In genomic region chr16:69762843-69763556, GRCh38 we compare ENCODE assay signal across 8 cellular contexts. TPM values are rescaled to one million over a fixed set of nuclear protein-coding genes. Genes with fewer than 3 reads are reported as not detected.
DNase-seq lines count a peak whose midpoint lies in the region; ATAC-seq and TF ChIP-seq lines count a peak whose summit lies in the region.

No MANE protein-coding gene starts in this region.

- peaks cover 12 to 14% of the 10 kb centered on the region in 2 donors for H3K36me3 Mint-ChIP-seq in CD14-positive monocyte

- H3K4me1 Mint-ChIP-seq in CD14-positive monocyte, result peaks cover 27% of the 10 kb centered on the region

- H4K20me1 ChIP-seq in GM23248 (ENCODE audit: insufficient read depth), result no peaks in the 10 kb centered on the region

- H3K27ac ChIP-seq in GM23248 (peak overlapping the region; percentile 89), lung (ENCODE audit: low read depth in 1 of 2, low read length in 1 of 2) (peak overlapping the region; percentile 95 to 97), upper lobe of left lung (peak overlapping the region; percentile 94 to 95 (median 94))

- H3K4me3 Mint-ChIP-seq in CD14-positive monocyte, result peak overlapping the region; percentile 94 to 98

- peaks cover 11% of the 10 kb centered on the region for H3F3A ChIP-seq in GM23248 (ENCODE audit: insufficient read depth)

- H3K9me2 ChIP-seq in GM23248 (ENCODE audit: insufficient read depth), result no peaks in the 10 kb centered on the region

- WGBS in GM23248 (ENCODE audit: low coverage in 1 of 2, low lambda C conversion rate in 2 of 2, missing lambda C conversion rate in 2 of 2), 2 experiments, result 3 to 5% methylated on average over 13 of the region's 13 CpGs
- 1% methylated on average over 13 of the region's 13 CpGs for WGBS in lung, 2 donors
- WGBS in upper lobe of left lung, 2 donors, result 1 to 3% methylated on average over 13 of the region's 13 CpGs

- H3K27me3 Mint-ChIP-seq in CD14-positive monocyte (ENCODE audit: low read depth in 3 of 3), result peaks cover 1 to 5% (median 3%) of the 10 kb centered on the region in 3 donors

- H3K9me3 ChIP-seq in GM23248 (ENCODE audit: low read depth) (no peaks in the 10 kb centered on the region), lung (ENCODE audit: control insufficient read depth in 2 of 2, insufficient read depth in 1 of 2, low read length in 1 of 2) (no peaks in the 10 kb centered on the region), upper lobe of left lung (no peaks in the 10 kb centered on the region)

- TF ChIP-seq CTCF in CD14-positive monocyte (IDR thresholded peaks at IDR 0.05) (no peak), lung (IDR thresholded peaks at IDR 0.05; ENCODE audit: control extremely low read depth, extremely low read depth) (no peak), upper lobe of left lung (IDR thresholded peaks at IDR 0.05) (no peak)

- TF ChIP-seq POLR2A in upper lobe of left lung (IDR thresholded peaks at IDR 0.05), result peak in 1 of 4 donors; percentile 5

- ATAC-seq in lung (ENCODE audit: insufficient read depth, low FRiP score) (peak; percentile 38), upper lobe of left lung (ENCODE audit: low FRiP score in 2 of 2) (peak; percentile 65 to 67)

- no peaks in the 10 kb centered on the region for H3K27me3 ChIP-seq in GM23248 (replicated peaks; ENCODE audit: insufficient read depth)
- H3K27me3 ChIP-seq in lung (ENCODE audit: control insufficient read depth, insufficient read depth), result no peaks in the 10 kb centered on the region
- H3K27me3 ChIP-seq in upper lobe of left lung, result no peaks in the 10 kb centered on the region

- H3K4me1 ChIP-seq in GM23248 (ENCODE audit: insufficient read depth) (peaks cover 6% of the 10 kb centered on the region), lung (ENCODE audit: control insufficient read depth in 2 of 2, insufficient read depth in 2 of 2, low read length in 2 of 2) (peaks cover 0 to 3% of the 10 kb centered on the region in 2 donors), upper lobe of left lung (peaks cover 0 to 30% (median 23%) of the 10 kb centered on the region in 4 donors)

- H3K4me2 ChIP-seq in GM23248 (ENCODE audit: unreplicated experiment), result peak overlapping the region; percentile 97

- DNase-seq in CD14-positive monocyte (ENCODE audit: low spot score), result no peak
- DNase-seq in GM23248, result peak; percentile 77
- DNase-seq in OCI-M1 (lab: John Stamatoyannopoulos, UW), result peak; percentile 66
- peak; percentile 27 for DNase-seq in dedifferentiated amniotic fluid mesenchymal stem cell (ENCODE audit: extremely low spot score)
- DNase-seq in lung (ENCODE audit: low spot score), result no peak
- DNase-seq in upper lobe of left lung, result peak in 1 of 2 donors; percentile 31
- no peak for DNase-seq in iPS-NIHi7 (ENCODE audit: extremely low spot score)
- DNase-seq in NCI-H526 treated with DMSO at 0.1 percent for 48 hours (lab: John Stamatoyannopoulos, UW), result no peak

- in situ Hi-C loops in GM23248 (cut with MboI), result no loop called here

- peak overlapping the region; percentile 96 for H3K9ac ChIP-seq in GM23248

- H3K4me3 ChIP-seq in GM23248 (peak overlapping the region; percentile 100), lung (peak overlapping the region; percentile 87), upper lobe of left lung (peak overlapping the region; percentile 91 to 97 (median 95))

- TF ChIP-seq EP300 in upper lobe of left lung (IDR thresholded peaks at IDR 0.05), result no peak

- peaks cover 61% of the 10 kb centered on the region for H3K79me2 ChIP-seq in GM23248 (ENCODE audit: insufficient read depth)

- peak overlapping the region; percentile 89 to 97 (median 94) for H3K27ac Mint-ChIP-seq in CD14-positive monocyte

- peak overlapping the region; percentile 97 for H2AFZ ChIP-seq in GM23248

- H3K9me3 Mint-ChIP-seq in CD14-positive monocyte, result no peaks in the 10 kb centered on the region

- H3K36me3 ChIP-seq in GM23248 (ENCODE audit: low read depth) (no peaks in the 10 kb centered on the region), lung (ENCODE audit: control insufficient read depth in 2 of 2, insufficient read depth in 2 of 2, low read length in 2 of 2) (peaks cover 0 to 3% of the 10 kb centered on the region in 2 donors), upper lobe of left lung (peaks cover 0 to 2% (median 0%) of the 10 kb centered on the region in 4 donors)

- intact Hi-C loops in CD14-positive monocyte (cut with micrococcal nuclease), result no loop called here

RNA-seq across cellular contexts. Expression of gene WWP2, which starts 0.9 kb away (rescaled TPM):
- polyA plus RNA-seq in CD14-positive monocyte (10 to 100 TPM; 29.6 to 46.0 TPM), GM23248 (2016; fragmentation: Nextera tagmentation; extraction: Ambion mirVana) (18.4 and 18.5 TPM in 2 replicates), lung (10 to 100 TPM; 26.1 to 36.9 TPM)
- 15.8 and 19.0 TPM in 2 replicates for total RNA-seq in GM23248 (2014; rRNA removed; shearing (Covaris generic))
- total RNA-seq in lung (10 to 100 TPM; 49.8 to 86.6 TPM), upper lobe of left lung (100 to 1,000 TPM in 2 of 6 donors, 10 to 100 TPM in 4; 59.5 to 125 (median 82.3) TPM)

RNA-seq across cellular contexts. Expression of gene NOB1, which starts 8.3 kb away (rescaled TPM):
- polyA plus RNA-seq in CD14-positive monocyte (10 to 100 TPM; 15.7 to 18.0 TPM), GM23248 (2016; fragmentation: Nextera tagmentation; extraction: Ambion mirVana) (44.5 and 46.2 TPM in 2 replicates), lung (10 to 100 TPM; 24.5 to 40.9 TPM)
- 20.4 and 24.8 TPM in 2 replicates for total RNA-seq in GM23248 (2014; rRNA removed; shearing (Covaris generic))
- total RNA-seq in lung (10 to 100 TPM; 23.0 to 43.1 TPM), upper lobe of left lung (10 to 100 TPM; 24.1 to 38.2 (median 34.3) TPM)

RNA-seq across cellular contexts. Expression of gene NQO1, which starts 36.6 kb away (rescaled TPM):
- polyA plus RNA-seq in CD14-positive monocyte, result 1 to 10 TPM; 3.0 to 3.9 TPM
- total RNA-seq in GM23248 (2014; rRNA removed; shearing (Covaris generic)), result 332 and 431 TPM in 2 replicates
- 501 and 507 TPM in 2 replicates for polyA plus RNA-seq in GM23248 (2016; fragmentation: Nextera tagmentation; extraction: Ambion mirVana)
- total RNA-seq in lung, result 10 to 100 TPM; 15.2 to 45.8 TPM
- polyA plus RNA-seq in lung, result 100 to 1,000 TPM in 1 of 2 donors, 10 to 100 TPM in 1; 44.0 to 109 TPM
- total RNA-seq in upper lobe of left lung, result 10 to 100 TPM; 13.6 to 73.0 (median 48.6) TPM

Comparison
In these comparisons a context has a peak if more than half of its experiments do, and no peak if none do; other contexts are left out.
1. DNase-seq: peak in GM23248 (single experiment), OCI-M1 (single experiment) and dedifferentiated amniotic fluid mesenchymal stem cell (single experiment); none in CD14-positive monocyte (single experiment), lung (single experiment), iPS-NIHi7 (single experiment) and NCI-H526 treated with DMSO at 0.1 percent for 48 hours (single experiment).
2. Peak in every context shown above with its lines, with median percentiles within 50 percentile points of each other: H3K27ac ChIP-seq and H3K4me3 ChIP-seq.